2 cellular contexts compared by ENCODE assay signal in genomic region chr13:112781287-112781686, GRCh38.
TF ChIP-seq lines count a peak whose summit lies in the region.

No MANE protein-coding gene starts in this region.

TF ChIP-seq in GM23338, 12 proteins besides CTCF, POLR2A, EP300 and RAD21:
- TF ChIP-seq ETS1 (IDR thresholded peaks at IDR 0.05) (no peak), REST (IDR thresholded peaks at IDR 0.05; ENCODE audit: unreplicated experiment) (no peak), JUNB (IDR thresholded peaks at IDR 0.05; ENCODE audit: unreplicated experiment) (no peak), EZH2phosphoT487 (IDR thresholded peaks at IDR 0.05; ENCODE audit: unreplicated experiment) (no peak), NANOG (IDR thresholded peaks at IDR 0.05; ENCODE audit: borderline replicate concordance) (no peak)
TF ChIP-seq in GM23338: peak in this region for 0.

TF ChIP-seq in H1, 55 proteins besides CTCF, POLR2A, EP300 and RAD21:
- TF ChIP-seq SP1 (IDR thresholded peaks at IDR 0.05; ENCODE audit: low read depth, low read length) (no peak), SIRT6 (IDR thresholded peaks at IDR 0.05; ENCODE audit: low read length) (no peak), BCL11A (IDR thresholded peaks at IDR 0.05; ENCODE audit: low read depth in 2 of 2, low read length in 2 of 2) (no peak), CEBPB (IDR thresholded peaks at IDR 0.05; ENCODE audit: low read depth, low read length) (no peak), MAFK (IDR thresholded peaks at IDR 0.05; ENCODE audit: low read depth, low read length) (no peak), KDM4A (IDR thresholded peaks at IDR 0.05; ENCODE audit: low read depth, low read length, severe bottlenecking) (no peak), TEAD4 (IDR thresholded peaks at IDR 0.05; ENCODE audit: low read depth, low read length) (no peak), GABPA (IDR thresholded peaks at IDR 0.05; ENCODE audit: borderline replicate concordance, insufficient read depth, low read length) (no peak), SAP30 (IDR thresholded peaks at IDR 0.05; ENCODE audit: insufficient read depth, insufficient replicate concordance, low read length) (no peak)
